9 cellular contexts compared by ENCODE assay signal in genomic region chr4:97720869-97721432, GRCh38.
DNase-seq lines count a peak whose midpoint lies in the region; ATAC-seq and TF ChIP-seq lines count a peak whose summit lies in the region.
"Had no signal": no experiment of that assay in that cellular context is flagged by ENCODE, and none has a peak within 500 bp of the region (broad histone marks: within the 10 kb centered on the region; RNA-seq: fewer than 3 reads in every experiment).

No MANE protein-coding gene starts in this region.

- H4K20me1 ChIP-seq in PC-3 (ENCODE audit: low read length), result no peaks in the 10 kb centered on the region

- peak overlapping the region; percentile 15; the same call in 1 of the 2 replicates for H2AFZ ChIP-seq in PC-3 (ENCODE audit: low read length)

- H3K4me1 ChIP-seq in PC-3 (ENCODE audit: insufficient read depth, low read length), result 0 out of 2 replicates have a peak, but pooled peaks cover 3% of the 10 kb centered on the region

- H3K9me2 ChIP-seq in PC-3 (replicated peaks; ENCODE audit: low read length), result no peaks in the 10 kb centered on the region

- H3F3A ChIP-seq in PC-3 (ENCODE audit: low read length, unreplicated experiment), result no peaks in the 10 kb centered on the region

- H3K9ac ChIP-seq in PC-3 (ENCODE audit: low read length), result no peak overlapping the region

- no peaks in the 10 kb centered on the region for H3K36me3 ChIP-seq in PC-3 (ENCODE audit: low read depth, low read length)

- no peaks in the 10 kb centered on the region for H3K79me2 ChIP-seq in PC-3 (ENCODE audit: low read length)

- CTCF ChIA-PET in PC-3 (lab: Charles Lee), result interaction anchor here (0.6 to 1.0 kb wide), 2 partner anchors 266 to 370 kb away, joined by 3 to 5 read pairs; no protein-coding TSS in a partner anchor

- TF ChIP-seq CTCF in PC-3 (conservative IDR thresholded peaks at IDR 0.05; ENCODE audit: low read depth, low read length) (peak; percentile 64), fibroblast of the aortic adventitia (IDR thresholded peaks at IDR 0.05; ENCODE audit: insufficient read depth, low read length) (no peak)

- BruUV-seq in PC-3 (replicated peaks; lab: Mats Ljungman, UMichigan), result no TSS peak

- no peaks in the 10 kb centered on the region for H3K27me3 ChIP-seq in PC-3 (ENCODE audit: low read length)

- intact Hi-C loops in PC-3 (cut with micrococcal nuclease), result loop anchor here (5.0 kb wide), 2 partner anchors 224 to 569 kb away; no protein-coding TSS in a partner anchor

- no peak overlapping the region for H3K27ac ChIP-seq in PC-3 (ENCODE audit: low read length)

- DNase-seq in NCI-H524 (lab: John Stamatoyannopoulos, UW) (peak; percentile 11 to 55), NCI-H524 treated with DMSO at 0.1 percent for 48 hours (lab: John Stamatoyannopoulos, UW) (no peak), PC-3 (peak; percentile 65), fibroblast of the aortic adventitia (ENCODE audit: low read depth) (peak; percentile 30), superior temporal gyrus (ENCODE audit: extremely low spot score) (peak; percentile 73), CD1c-positive myeloid dendritic cell (ENCODE audit: extremely low spot score) (no peak)
- DNase-seq: stimulated activated CD4-positive, alpha-beta T cell treated with anti-CD3 and anti-CD28 coated beads, Interleukin-2, amount 100 ng/mL, for 24 hours had no signal

- POLR2A ChIA-PET in PC-3 (lab: Charles Lee; ENCODE audit: unreplicated experiment), result no interaction called here

- H3K9me3 ChIP-seq in PC-3 (ENCODE audit: low read length), result no peaks in the 10 kb centered on the region

- ATAC-seq in PC-3 (peak; percentile 76), HG03521 (IDR thresholded peaks at IDR 0.05; ENCODE audit: unreplicated experiment) (no peak), HG03280 (IDR thresholded peaks at IDR 0.05; ENCODE audit: unreplicated experiment) (no peak)

- H3K4me2 ChIP-seq in PC-3 (ENCODE audit: low read length), result peak overlapping the region; percentile 30; the same call in 1 of the 2 replicates

- no peak overlapping the region for H3K4me3 ChIP-seq in PC-3 (ENCODE audit: low read length)
- H3K4me3 ChIP-seq in fibroblast of the aortic adventitia (ENCODE audit: low read depth, low read length), result no peak overlapping the region

Comparison
In these comparisons a context has a peak if more than half of its experiments do, and no peak if none do; other contexts are left out.
1. DNase-seq: peak in NCI-H524 (2 of 2), PC-3 (single experiment), fibroblast of the aortic adventitia (single experiment) and superior temporal gyrus (single experiment); none in NCI-H524 treated with DMSO at 0.1 percent for 48 hours (single experiment) and CD1c-positive myeloid dendritic cell (single experiment).